ENCODE assay signal across 9 cellular contexts in the genomic region with DNA sequence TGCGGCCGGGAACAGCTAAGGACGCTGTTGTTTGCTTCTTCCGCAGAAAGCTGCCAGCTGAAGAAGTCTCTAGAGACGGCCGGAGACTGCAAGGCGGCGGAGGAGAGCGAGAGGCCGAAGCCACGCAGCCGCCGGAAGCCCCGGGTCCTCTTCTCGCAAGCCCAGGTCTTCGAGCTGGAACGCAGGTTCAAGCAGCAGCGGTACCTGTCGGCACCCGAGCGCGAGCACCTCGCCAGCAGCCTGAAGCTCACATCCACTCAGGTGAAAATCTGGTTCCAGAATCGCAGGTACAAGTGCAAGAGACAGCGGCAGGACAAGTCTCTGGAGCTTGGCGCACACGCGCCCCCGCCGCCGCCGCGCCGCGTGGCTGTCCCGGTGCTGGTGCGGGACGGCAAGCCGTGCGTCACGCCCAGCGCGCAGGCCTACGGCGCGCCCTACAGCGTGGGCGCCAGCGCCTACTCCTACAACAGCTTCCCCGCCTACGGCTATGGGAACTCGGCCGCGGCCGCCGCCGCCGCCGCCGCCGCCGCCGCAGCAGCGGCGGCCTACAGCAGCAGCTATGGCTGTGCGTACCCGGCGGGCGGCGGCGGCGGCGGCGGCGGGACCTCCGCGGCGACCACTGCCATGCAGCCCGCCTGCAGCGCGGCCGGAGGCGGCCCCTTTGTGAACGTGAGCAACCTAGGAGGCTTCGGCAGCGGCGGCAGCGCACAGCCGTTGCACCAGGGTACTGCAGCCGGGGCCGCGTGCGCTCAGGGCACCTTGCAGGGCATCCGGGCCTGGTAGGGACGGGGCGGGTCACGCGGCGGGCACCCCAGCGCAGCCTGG. TPM values are rescaled to one million over a fixed set of nuclear protein-coding genes. Genes with fewer than 3 reads are reported as not detected.
DNase-seq lines count a peak whose midpoint lies in the region; ATAC-seq and TF ChIP-seq lines count a peak whose summit lies in the region.
"Had no signal": no experiment of that assay in that cellular context is flagged by ENCODE, and none has a peak within 500 bp of the region (broad histone marks: within the 10 kb centered on the region; RNA-seq: fewer than 3 reads in every experiment).

No MANE protein-coding gene starts in this region.

- WGBS in thyroid gland, 2 donors, result 1 to 4% methylated on average over 8 to 18 of the region's 100 CpGs

- no peak for TF ChIP-seq POLR2A in thyroid gland (IDR thresholded peaks at IDR 0.05)

- H3K27ac ChIP-seq in CD4-positive, alpha-beta memory T cell (ENCODE audit: low read depth, low read length), result no peak overlapping the region
- H3K27ac ChIP-seq in thyroid gland, result no peak overlapping the region
- H3K27ac ChIP-seq: adrenal gland had no signal

- DNase-seq in CD4-positive, alpha-beta memory T cell, result no peak
- DNase-seq in MG63 (peak; percentile 43), ecto neural progenitor cell (ENCODE audit: low spot score) (peak; percentile 72), neural crest cell (ENCODE audit: low read depth, low spot score) (no peak), SIG-M5 (lab: John Stamatoyannopoulos, UW) (no peak), thyroid gland (no peak), cerebellum (ENCODE audit: low spot score) (no peak)

- POLR2A ChIA-PET in CD4-positive, alpha-beta memory T cell (lab: Charles Lee; ENCODE audit: partially characterized antibody), result no interaction called here

- TF ChIP-seq CTCF in neural crest cell (conservative IDR thresholded peaks at IDR 0.05) (peak; percentile 23), thyroid gland (IDR thresholded peaks at IDR 0.05) (no peak)

- peaks cover 20% of the 10 kb centered on the region for H3K27me3 ChIP-seq in CD4-positive, alpha-beta memory T cell (ENCODE audit: insufficient read depth, low read length)
- H3K27me3 ChIP-seq in MG63, result no peaks in the 10 kb centered on the region
- peaks cover 68% of the 10 kb centered on the region for H3K27me3 ChIP-seq in thyroid gland

- H3K9me3 ChIP-seq in CD4-positive, alpha-beta memory T cell (ENCODE audit: control insufficient read depth in 1 of 2, low read length in 2 of 2), result no peaks in the 10 kb centered on the region
- no peaks in the 10 kb centered on the region for H3K9me3 ChIP-seq in MG63
- H3K9me3 ChIP-seq in thyroid gland, result no peaks in the 10 kb centered on the region
- H3K9me3 ChIP-seq: adrenal gland had no signal

- peaks cover 16 to 59% (median 35%) of the 10 kb centered on the region in 4 donors for H3K4me1 Mint-ChIP-seq in CD4-positive, alpha-beta memory T cell
- peaks cover 40% of the 10 kb centered on the region for H3K4me1 Mint-ChIP-seq in neural crest cell

- H3K4me3 ChIP-seq in CD4-positive, alpha-beta memory T cell (ENCODE audit: low read length in 2 of 2), result no peak overlapping the region
- no peak overlapping the region for H3K4me3 ChIP-seq in MG63
- H3K4me3 ChIP-seq in thyroid gland (replicated peaks in 1 of 3), result peak overlapping the region in 1 of 3 donors; percentile 6

- peaks cover 61 to 70% of the 10 kb centered on the region in 2 donors for H3K27me3 Mint-ChIP-seq in CD4-positive, alpha-beta memory T cell
- peaks cover 97% of the 10 kb centered on the region for H3K27me3 Mint-ChIP-seq in neural crest cell (ENCODE audit: low read depth)

- no peaks in the 10 kb centered on the region for H3K36me3 ChIP-seq in CD4-positive, alpha-beta memory T cell (ENCODE audit: insufficient read depth, low read length)
- no peaks in the 10 kb centered on the region for H3K36me3 ChIP-seq in MG63
- no peaks in the 10 kb centered on the region for H3K36me3 ChIP-seq in thyroid gland
- H3K36me3 ChIP-seq: adrenal gland had no signal

- no peak overlapping the region for H3K27ac Mint-ChIP-seq in CD4-positive, alpha-beta memory T cell
- no peak overlapping the region for H3K27ac Mint-ChIP-seq in neural crest cell (ENCODE audit: unreplicated experiment)

- peak overlapping the region in 7 of 8 donors; percentile 9 to 70 (median 63) for H3K4me3 Mint-ChIP-seq in CD4-positive, alpha-beta memory T cell
- H3K4me3 Mint-ChIP-seq in neural crest cell, result peak overlapping the region; percentile 41

- no peaks in the 10 kb centered on the region for H3K9me3 Mint-ChIP-seq in CD4-positive, alpha-beta memory T cell
- H3K9me3 Mint-ChIP-seq in neural crest cell, result no peaks in the 10 kb centered on the region

- ATAC-seq in HG03175 (IDR thresholded peaks at IDR 0.05; ENCODE audit: unreplicated experiment), result no peak

- peaks cover 29% of the 10 kb centered on the region for H3K4me1 ChIP-seq in CD4-positive, alpha-beta memory T cell (ENCODE audit: insufficient read depth, low read length)
- H3K4me1 ChIP-seq in thyroid gland, result peaks cover 18 to 46% of the 10 kb centered on the region in 2 donors

- intact Hi-C loops in CD4-positive, alpha-beta memory T cell (cut with micrococcal nuclease), result no loop called here
- intact Hi-C loops in thyroid gland (cut with DNase I), result no loop called here

- no peaks in the 10 kb centered on the region for H3K36me3 Mint-ChIP-seq in CD4-positive, alpha-beta memory T cell
- peaks cover 7% of the 10 kb centered on the region for H3K36me3 Mint-ChIP-seq in neural crest cell (ENCODE audit: low read depth)

- CTCF ChIA-PET in CD4-positive, alpha-beta memory T cell (lab: Charles Lee; ENCODE audit: partially characterized antibody), result no interaction called here

RNA-seq across cellular contexts. Expression of gene NKX2-3, which starts 2.4 kb away (rescaled TPM):
- total RNA-seq in CD4-positive, alpha-beta memory T cell, result not detected
- polyA plus RNA-seq in CD4-positive, alpha-beta memory T cell, result under 1 TPM in 1 of 2 donors, not detected in 1; 0.09 TPM
- total RNA-seq in MG63 (2014; rRNA removed; shearing (Covaris generic); ENCODE audit: low replicate concordance), result 0.46 TPM in 1 of 2 replicates, not detected in the other
- not detected in 2 replicates for total RNA-seq in neural crest cell
- 1 to 10 TPM in 1 of 4 donors, not detected in 3; 3.3 TPM for total RNA-seq in thyroid gland
- total RNA-seq in cerebellum, result not detected
- total RNA-seq: adrenal gland had no signal

Comparison
In these comparisons a context has a peak if more than half of its experiments do, and no peak if none do; other contexts are left out.
1. DNase-seq: peak in MG63 (single experiment) and ecto neural progenitor cell (single experiment); none in CD4-positive, alpha-beta memory T cell (0 of 5), neural crest cell (single experiment), SIG-M5 (single experiment), thyroid gland (0 of 2) and cerebellum (single experiment).